8 cellular contexts compared by ENCODE assay signal in genomic region chr2:109613922-109614714, GRCh38. TPM values are rescaled to one million over a fixed set of nuclear protein-coding genes. Genes with fewer than 3 reads are reported as not detected.
DNase-seq lines count a peak whose midpoint lies in the region; ATAC-seq and TF ChIP-seq lines count a peak whose summit lies in the region.

Gene SEPTIN10 (minus strand): TSS chr2:109613966. CDS start chr2:109613827, 139 bp downstream.
Gene SOWAHC (plus strand): TSS chr2:109614364. CDS start chr2:109614490, 126 bp downstream.

- DNase-seq in NCI-H345 treated with DMSO at 0.1 percent for 48 hours (lab: John Stamatoyannopoulos, UW; ENCODE audit: unreplicated experiment): peak; percentile 89
- peak; percentile 82 for DNase-seq in activated CD4-positive, alpha-beta memory T cell treated with anti-CD3 and anti-CD28 coated beads, Interleukin-2, amount 10 ng/mL, durations not matched to agents 7 days and 5 days
- DNase-seq in right lobe of liver: peak; percentile 97 to 98 (median 98)
- DNase-seq in stimulated activated CD4-positive, alpha-beta T cell treated with anti-CD3 and anti-CD28 coated beads, Interleukin-2, amount 100 ng/mL, for 48 hours: peak; percentile 67 to 83

- ATAC-seq in GM18505 (IDR thresholded peaks at IDR 0.05; ENCODE audit: unreplicated experiment): peak; percentile 80
- ATAC-seq in HG03045 (IDR thresholded peaks at IDR 0.05; ENCODE audit: unreplicated experiment): peak; percentile 80
- ATAC-seq in right lobe of liver: peak; percentile 84 to 94 (median 90)
- ATAC-seq in GM18873 (IDR thresholded peaks at IDR 0.05; ENCODE audit: low FRiP score, unreplicated experiment): no peak

- H3K4me1 ChIP-seq in duodenal mucosa (ENCODE audit: control insufficient read depth in 1 of 2, insufficient read depth in 2 of 2, low read length in 2 of 2): peaks cover 27 to 28% of the 10 kb centered on the region in 2 donors
- peaks cover 0 to 32% (median 12%) of the 10 kb centered on the region in 4 donors for H3K4me1 ChIP-seq in right lobe of liver

- no peaks in the 10 kb centered on the region for H3K9me3 Mint-ChIP-seq in activated CD4-positive, alpha-beta memory T cell treated with anti-CD3 and anti-CD28 coated beads, Interleukin-2, amount 10 ng/mL, durations not matched to agents 7 days and 5 days

- H3K27ac Mint-ChIP-seq in activated CD4-positive, alpha-beta memory T cell treated with anti-CD3 and anti-CD28 coated beads, Interleukin-2, amount 10 ng/mL, durations not matched to agents 7 days and 5 days: peak within 1 kb of the TSS; percentile 47

- H3K27ac ChIP-seq in duodenal mucosa (ENCODE audit: low read depth, low read length) (peak within 1 kb of the TSS; percentile 95), right lobe of liver (peak within 1 kb of the TSS; percentile 85 to 96 (median 95))

- H3K9ac ChIP-seq in duodenal mucosa (ENCODE audit: low read depth in 1 of 2, low read length in 2 of 2): peak within 1 kb of the TSS; percentile 73 to 95

- POLR2A ChIA-PET in activated CD4-positive, alpha-beta memory T cell treated with anti-CD3 and anti-CD28 coated beads, Interleukin-2, amount 10 ng/mL, durations not matched to agents 7 days and 5 days (lab: Charles Lee): interaction anchor here (0.6 to 1.0 kb wide), 2 partner anchors 19 to 24 kb away, joined by 3 read pairs; no protein-coding TSS in a partner anchor

- H3K27me3 ChIP-seq in duodenal mucosa (ENCODE audit: control insufficient read depth in 1 of 2, insufficient read depth in 2 of 2, low read length in 2 of 2) (no peaks in the 10 kb centered on the region), right lobe of liver (no peaks in the 10 kb centered on the region)

- peaks cover 15% of the 10 kb centered on the region for H3K4me1 Mint-ChIP-seq in activated CD4-positive, alpha-beta memory T cell treated with anti-CD3 and anti-CD28 coated beads, Interleukin-2, amount 10 ng/mL, durations not matched to agents 7 days and 5 days

- H3K4me3 ChIP-seq in duodenal mucosa (ENCODE audit: low read depth in 1 of 2, low read length in 2 of 2) (peak within 1 kb of the TSS; percentile 71 to 87), right lobe of liver (peak within 1 kb of the TSS; percentile 65 to 82 (median 69))

- H3K27me3 Mint-ChIP-seq in activated CD4-positive, alpha-beta memory T cell treated with anti-CD3 and anti-CD28 coated beads, Interleukin-2, amount 10 ng/mL, durations not matched to agents 7 days and 5 days: peaks cover 69% of the 10 kb centered on the region

- intact Hi-C loops in right lobe of liver (cut with DNase I): no loop called here

- under 1% methylated on average over 22 of the region's 104 CpGs for WGBS in right lobe of liver (ENCODE audit: insufficient coverage, low coverage, low lambda C conversion rate, missing lambda C conversion rate)

- H3K9me3 ChIP-seq in duodenal mucosa (ENCODE audit: control insufficient read depth in 1 of 2, low read length in 2 of 2) (no peaks in the 10 kb centered on the region), right lobe of liver (no peaks in the 10 kb centered on the region)

- H3K4me3 Mint-ChIP-seq in activated CD4-positive, alpha-beta memory T cell treated with anti-CD3 and anti-CD28 coated beads, Interleukin-2, amount 10 ng/mL, durations not matched to agents 7 days and 5 days: peak within 1 kb of the TSS; percentile 80

- TF ChIP-seq CTCF in right lobe of liver (IDR thresholded peaks at IDR 0.05): peak in 1 of 4 donors; percentile 6

- H3K36me3 Mint-ChIP-seq in activated CD4-positive, alpha-beta memory T cell treated with anti-CD3 and anti-CD28 coated beads, Interleukin-2, amount 10 ng/mL, durations not matched to agents 7 days and 5 days (ENCODE audit: low read depth): peaks cover 6% of the 10 kb centered on the region

- CTCF ChIA-PET in activated CD4-positive, alpha-beta memory T cell treated with anti-CD3 and anti-CD28 coated beads, Interleukin-2, amount 10 ng/mL, durations not matched to agents 7 days and 5 days (lab: Charles Lee): no interaction called here

- TF ChIP-seq POLR2A in GM18505 (IDR thresholded peaks at IDR 0.05; ENCODE audit: borderline replicate concordance, extremely low read depth, insufficient read depth, insufficient read length) (peak; percentile 65), right lobe of liver (IDR thresholded peaks at IDR 0.05) (peak; percentile 99)

- no peaks in the 10 kb centered on the region for H3K36me3 ChIP-seq in duodenal mucosa (ENCODE audit: control insufficient read depth in 1 of 2, insufficient read depth in 2 of 2, low read length in 2 of 2)
- H3K36me3 ChIP-seq in right lobe of liver: no peaks in the 10 kb centered on the region

RNA-seq across cellular contexts. Expression of gene SEPTIN10, which starts in this region (rescaled TPM):
- total RNA-seq in activated CD4-positive, alpha-beta memory T cell treated with anti-CD3 and anti-CD28 coated beads, Interleukin-2, amount 10 ng/mL, durations not matched to agents 7 days and 5 days: 1 to 10 TPM; 3.8 to 4.1 TPM
- total RNA-seq in right lobe of liver: 10 to 100 TPM; 34.6 to 52.8 (median 40.8) TPM

RNA-seq across cellular contexts. Expression of gene SOWAHC, which starts in this region (rescaled TPM):
- total RNA-seq in activated CD4-positive, alpha-beta memory T cell treated with anti-CD3 and anti-CD28 coated beads, Interleukin-2, amount 10 ng/mL, durations not matched to agents 7 days and 5 days: 1 to 10 TPM in 1 of 2 experiments, under 1 TPM in 1; 0.90 to 1.1 TPM
- total RNA-seq in right lobe of liver: 10 to 100 TPM; 13.0 to 55.1 (median 34.4) TPM

Comparison
In these comparisons a context has a peak if more than half of its experiments do, and no peak if none do; other contexts are left out.
1. RNA of gene SEPTIN10 (total RNA-seq): 34.6 to 52.8 TPM in right lobe of liver; 3.8 to 4.1 TPM in activated CD4-positive, alpha-beta memory T cell treated with anti-CD3 and anti-CD28 coated beads, Interleukin-2, amount 10 ng/mL, durations not matched to agents 7 days and 5 days; every median in the first group is over 4 times any median in the second.
2. RNA of gene SOWAHC (total RNA-seq): 13.0 to 55.1 TPM in right lobe of liver; 0.90 to 1.1 TPM in activated CD4-positive, alpha-beta memory T cell treated with anti-CD3 and anti-CD28 coated beads, Interleukin-2, amount 10 ng/mL, durations not matched to agents 7 days and 5 days; every median in the first group is over 4 times any median in the second.
3. Peak in every context shown above with its lines, with median percentiles within 50 percentile points of each other: DNase-seq.